Comparison of ENCODE assay signal across 1 cellular context in the genomic region with DNA sequence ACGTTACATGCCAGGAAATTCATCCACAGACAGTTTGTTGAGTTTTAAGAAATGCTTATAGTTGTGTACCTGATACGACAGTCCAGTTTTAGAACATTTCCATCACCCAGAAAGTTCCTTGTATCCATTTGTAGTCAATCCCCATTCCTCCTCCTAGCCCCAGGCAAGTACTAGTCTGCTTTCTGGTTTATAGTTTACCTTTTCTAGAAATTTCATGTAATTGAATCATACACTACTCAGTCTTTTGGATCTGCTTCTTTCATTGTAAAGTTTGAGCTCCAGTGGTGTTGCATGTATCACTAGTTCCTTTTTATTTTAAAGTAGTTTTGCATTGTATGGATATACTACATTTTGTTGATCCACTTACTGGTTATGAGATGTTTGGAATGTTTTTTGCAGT.
TF ChIP-seq lines count a peak whose summit lies in the region.

No MANE protein-coding gene starts in this region.

TF ChIP-seq in SK-N-SH, 30 proteins besides CTCF, POLR2A, EP300 and RAD21 (continued from another document):
- TF ChIP-seq RXRA (IDR thresholded peaks at IDR 0.05; ENCODE audit: borderline replicate concordance, low read depth) (no peak), CHD2 (IDR thresholded peaks at IDR 0.05; ENCODE audit: low read length, partially characterized antibody) (no peak), JUND (IDR thresholded peaks at IDR 0.05) (no peak), PBX3 (IDR thresholded peaks at IDR 0.05) (no peak)
